Comparison of ENCODE assay signal across 1 cellular context in genomic region chr1:19208710-19209438, GRCh38.
TF ChIP-seq lines count a peak whose summit lies in the region.

No MANE protein-coding gene starts in this region.

TF ChIP-seq in K562, 482 proteins besides CTCF, POLR2A, EP300 and RAD21:
- peak; percentile 8; the same call in 1 of the 2 replicates for TF ChIP-seq C11orf30 (IDR thresholded peaks at IDR 0.05; ENCODE audit: low read depth)
- TF ChIP-seq SUPT5H (IDR thresholded peaks at IDR 0.05): 0 out of 2 replicates have a peak, but pooled peaks have one; percentile 12
- TF ChIP-seq GTF2B (IDR thresholded peaks at IDR 0.05; ENCODE audit: extremely low read depth, insufficient read length): no peak
- TF ChIP-seq ARID2 (IDR thresholded peaks at IDR 0.05): peak; percentile 6; the same call in 1 of the 2 replicates
- peak; percentile 20 for TF ChIP-seq RBM39 (optimal IDR thresholded peaks at IDR 0.05; ENCODE audit: low read depth, low read length)
- peak; percentile 52 for TF ChIP-seq ZNF589 (CRISPR knock-in tag; IDR thresholded peaks at IDR 0.05; ENCODE audit: low read depth)
- peak; percentile 27 for TF ChIP-seq NFE2 (IDR thresholded peaks at IDR 0.05; ENCODE audit: low read depth)
- no peak for TF ChIP-seq ZNF384 (IDR thresholded peaks at IDR 0.05; ENCODE audit: low read depth, low read length)
- TF ChIP-seq ARNT (IDR thresholded peaks at IDR 0.05): peak in 1 of 2 experiments; percentile 28; a peak in 1 of 4 replicates
- TF ChIP-seq BACH1 (tag; IDR thresholded peaks at IDR 0.05): peak; percentile 19; the same call in 1 of the 2 replicates
- 0 out of 2 replicates have a peak, but pooled peaks have one; percentile 38 for TF ChIP-seq ZNF197 (CRISPR knock-in tag; IDR thresholded peaks at IDR 0.05; ENCODE audit: low read depth)
- TF ChIP-seq MAFF (IDR thresholded peaks at IDR 0.05; ENCODE audit: low read length): 0 out of 2 replicates have a peak, but pooled peaks have one; percentile 14
- TF ChIP-seq MAFG (tag; conservative IDR thresholded peaks at IDR 0.05): 0 out of 2 replicates have a peak, but pooled peaks have one; percentile 4
- no peak for TF ChIP-seq ZNF644 (tag; IDR thresholded peaks at IDR 0.05; ENCODE audit: low read depth)
- no peak for TF ChIP-seq CHD1 (IDR thresholded peaks at IDR 0.05; ENCODE audit: low read length)
- TF ChIP-seq DNMT1 (IDR thresholded peaks at IDR 0.05): 0 out of 2 replicates have a peak, but pooled peaks have one; percentile 60
- peak; percentile 38; the same call in 1 of the 2 replicates for TF ChIP-seq ZBTB40 (IDR thresholded peaks at IDR 0.05)
- TF ChIP-seq ZBTB40 (CRISPR knock-in tag; IDR thresholded peaks at IDR 0.05): no peak
- 0 out of 2 replicates have a peak, but pooled peaks have one; percentile 49 for TF ChIP-seq TEAD4 (IDR thresholded peaks at IDR 0.05; ENCODE audit: low read length)
- TF ChIP-seq TEAD4 (CRISPR knock-in tag; IDR thresholded peaks at IDR 0.05; ENCODE audit: borderline replicate concordance): no peak
- TF ChIP-seq POLR2H (tag; IDR thresholded peaks at IDR 0.05; ENCODE audit: low read depth): 0 out of 2 replicates have a peak, but pooled peaks have one; percentile 41
- TF ChIP-seq FOXK2 (conservative IDR thresholded peaks at IDR 0.05 in 1 of 2, IDR thresholded peaks at IDR 0.05 in 1 of 2; ENCODE audit: low read depth in 2 of 2): peak; percentile 32 to 44; a peak in 1 of 4 replicates
- TF ChIP-seq MTA1 (IDR thresholded peaks at IDR 0.05; ENCODE audit: borderline replicate concordance): 0 out of 2 replicates have a peak, but pooled peaks have one; percentile 7
- TF ChIP-seq NFRKB (IDR thresholded peaks at IDR 0.05; ENCODE audit: low read depth): peak; percentile 17; the same call in 1 of the 2 replicates
- TF ChIP-seq MLX (CRISPR knock-in tag; conservative IDR thresholded peaks at IDR 0.05): no peak
